In the genomic region with DNA sequence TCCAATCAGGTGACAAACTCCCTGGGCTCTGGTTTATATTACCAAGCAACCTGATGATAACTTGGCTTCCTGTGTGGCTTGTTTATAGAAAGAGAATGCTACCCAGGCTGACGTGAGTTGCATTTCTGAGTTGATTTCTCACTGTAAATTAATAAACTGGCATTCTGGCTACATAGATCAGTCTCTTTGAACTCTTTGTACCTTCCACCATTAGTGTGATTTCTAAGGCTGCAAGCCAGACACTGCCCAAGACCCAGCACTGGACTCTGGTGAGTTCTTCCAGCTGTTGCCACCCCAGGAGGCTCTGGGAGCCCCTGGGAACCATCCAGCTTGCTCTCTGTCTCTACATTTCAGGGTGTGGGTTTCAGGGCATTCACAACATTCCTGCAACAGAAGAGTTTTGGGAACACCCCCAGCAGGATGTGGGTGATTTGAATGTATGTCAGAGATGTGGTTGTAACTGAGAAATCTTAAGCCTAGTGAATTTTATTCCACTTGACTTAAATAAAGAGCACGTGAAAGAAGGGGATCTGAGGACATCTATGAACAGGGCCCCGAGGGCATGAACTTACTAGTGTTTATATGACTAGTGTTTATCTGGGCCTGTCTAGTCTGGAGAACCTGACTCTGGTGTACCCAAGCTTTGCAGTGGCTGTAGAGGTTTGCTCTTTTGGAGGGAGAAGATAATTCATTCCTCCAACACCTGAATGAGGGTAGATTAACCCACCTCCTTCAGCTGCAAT, we compare ENCODE assay signal across 8 cellular contexts. TPM values are rescaled to one million over a fixed set of nuclear protein-coding genes. Genes with fewer than 3 reads are reported as not detected.
DNase-seq lines count a peak whose midpoint lies in the region; ATAC-seq and TF ChIP-seq lines count a peak whose summit lies in the region.

No MANE protein-coding gene starts in this region.

- H3K9ac ChIP-seq in HCT116 (ENCODE audit: low read length) = no peak overlapping the region

- peak; percentile 95 for DNase-seq in AG10803 (ENCODE audit: low read depth)
- DNase-seq in HCT116 (ENCODE audit: low read depth, low spot score) = no peak
- DNase-seq in activated CD8-positive, alpha-beta T cell treated with anti-CD3 and anti-CD28 coated beads, Interleukin-2, amount 10 ng/mL, durations not matched to agents 7 days and 5 days = peak; percentile 35
- peak; percentile 87 for DNase-seq in islet precursor cell
- DNase-seq in HUDEP-2 (lab: John Stamatoyannopoulos, UW; ENCODE audit: unreplicated experiment in 76 of 76) = no peak
- DNase-seq in NCI-H1694 treated with DMSO at 0.1 percent for 48 hours (lab: John Stamatoyannopoulos, UW) = no peak
- no peak for DNase-seq in ascending aorta (ENCODE audit: low spot score in 2 of 2)

- POLR2A ChIA-PET in HCT116 (lab: Charles Lee) = no interaction called here
- POLR2A ChIA-PET in activated CD8-positive, alpha-beta T cell treated with anti-CD3 and anti-CD28 coated beads, Interleukin-2, amount 10 ng/mL, durations not matched to agents 7 days and 5 days (lab: Charles Lee) = no interaction called here

- H3K4me2 ChIP-seq in HCT116 (ENCODE audit: low read length) = peak overlapping the region; percentile 33

- H3K27ac ChIP-seq in HCT116 (ENCODE audit: low read depth, low read length) = no peak overlapping the region
- H3K27ac ChIP-seq in ascending aorta = no peak overlapping the region

- H3K36me3 ChIP-seq in HCT116 (ENCODE audit: control insufficient read depth in 1 of 2, insufficient read depth in 2 of 2, low read length in 2 of 2) = no peaks in the 10 kb centered on the region
- H3K36me3 ChIP-seq in ascending aorta = no peaks in the 10 kb centered on the region

- no peak for TF ChIP-seq RAD21 in HCT116 (IDR thresholded peaks at IDR 0.05; ENCODE audit: low read depth)

- no peaks in the 10 kb centered on the region for H3K79me2 ChIP-seq in HCT116 (ENCODE audit: insufficient read depth, low read length)

- ATAC-seq in HCT116 (no peak), HG02763 (IDR thresholded peaks at IDR 0.05; ENCODE audit: unreplicated experiment) (no peak)
- ATAC-seq in activated CD8-positive, alpha-beta T cell treated with anti-CD3 and anti-CD28 coated beads, Interleukin-2, amount 10 ng/mL, durations not matched to agents 7 days and 5 days = no peak

- no peaks in the 10 kb centered on the region for H3K36me3 Mint-ChIP-seq in activated CD8-positive, alpha-beta T cell treated with anti-CD3 and anti-CD28 coated beads, Interleukin-2, amount 10 ng/mL, durations not matched to agents 7 days and 5 days (ENCODE audit: low read depth)

- H3K9me3 ChIP-seq in HCT116 (ENCODE audit: control insufficient read depth in 1 of 2, insufficient read depth in 1 of 2, low read depth in 1 of 2, low read length in 2 of 2) (no peaks in the 10 kb centered on the region), ascending aorta (no peaks in the 10 kb centered on the region)

- H3K4me3 Mint-ChIP-seq in activated CD8-positive, alpha-beta T cell treated with anti-CD3 and anti-CD28 coated beads, Interleukin-2, amount 10 ng/mL, durations not matched to agents 7 days and 5 days = peak overlapping the region; percentile 30

- H4K20me1 ChIP-seq in HCT116 (ENCODE audit: insufficient read depth) = no peaks in the 10 kb centered on the region

- peak overlapping the region; percentile 60 for H3K27ac Mint-ChIP-seq in activated CD8-positive, alpha-beta T cell treated with anti-CD3 and anti-CD28 coated beads, Interleukin-2, amount 10 ng/mL, durations not matched to agents 7 days and 5 days

- intact Hi-C loops in HCT116 (cut with micrococcal nuclease) (loop anchor here (5.0 kb wide), 1 partner anchor 262 kb away; no protein-coding TSS in a partner anchor), ascending aorta (cut with DNase I) (loop anchor here (5.0 kb wide), 1 partner anchor 227 kb away; no protein-coding TSS in a partner anchor)

- H3K27me3 ChIP-seq in HCT116 (ENCODE audit: insufficient read depth, low read length) (no peaks in the 10 kb centered on the region), ascending aorta (no peaks in the 10 kb centered on the region)

- H3K4me1 ChIP-seq in HCT116 (ENCODE audit: control insufficient read depth in 1 of 2, insufficient read depth in 2 of 2, low read length in 2 of 2) (peaks cover 8 to 35% of the 10 kb centered on the region in 2 experiments), ascending aorta (no peaks in the 10 kb centered on the region)

- peaks cover 9% of the 10 kb centered on the region for H3K27me3 Mint-ChIP-seq in activated CD8-positive, alpha-beta T cell treated with anti-CD3 and anti-CD28 coated beads, Interleukin-2, amount 10 ng/mL, durations not matched to agents 7 days and 5 days (ENCODE audit: low read depth)

- H3K4me1 Mint-ChIP-seq in activated CD8-positive, alpha-beta T cell treated with anti-CD3 and anti-CD28 coated beads, Interleukin-2, amount 10 ng/mL, durations not matched to agents 7 days and 5 days (ENCODE audit: low read depth) = peaks cover 33% of the 10 kb centered on the region

- H2AFZ ChIP-seq in HCT116 (ENCODE audit: low read depth, low read length, poor library complexity, severe bottlenecking) = peak overlapping the region; percentile 36

- BruUV-seq in HCT116 (replicated peaks; lab: Mats Ljungman, UMichigan) = no TSS peak

- CTCF ChIA-PET in HCT116 (lab: Charles Lee) = no interaction called here
- CTCF ChIA-PET in activated CD8-positive, alpha-beta T cell treated with anti-CD3 and anti-CD28 coated beads, Interleukin-2, amount 10 ng/mL, durations not matched to agents 7 days and 5 days (lab: Charles Lee) = interaction anchor here (1.0 kb wide), 1 partner anchor 52 kb away, joined by 4 read pairs; no protein-coding TSS in a partner anchor

- H3K4me3 ChIP-seq in AG10803 (ENCODE audit: low read length) = no peak overlapping the region
- H3K4me3 ChIP-seq in HCT116 (replicated peaks in 1 of 2; ENCODE audit: low read depth in 1 of 2, low read length in 2 of 2) = no peak overlapping the region
- no peak overlapping the region for H3K4me3 ChIP-seq in ascending aorta

- no peaks in the 10 kb centered on the region for H3K9me2 ChIP-seq in HCT116 (ENCODE audit: insufficient read depth)

- no peak for TF ChIP-seq POLR2A in HCT116 (IDR thresholded peaks at IDR 0.05; ENCODE audit: borderline replicate concordance, extremely low read depth, insufficient read depth, insufficient read length)

- H3K9me3 Mint-ChIP-seq in activated CD8-positive, alpha-beta T cell treated with anti-CD3 and anti-CD28 coated beads, Interleukin-2, amount 10 ng/mL, durations not matched to agents 7 days and 5 days (ENCODE audit: insufficient read depth) = no peaks in the 10 kb centered on the region

- TF ChIP-seq CTCF in AG10803 (conservative IDR thresholded peaks at IDR 0.05; ENCODE audit: low read length) = no peak
- no peak for TF ChIP-seq CTCF in HCT116 (IDR thresholded peaks at IDR 0.05 in 2 of 3, conservative IDR thresholded peaks at IDR 0.05 in 1 of 3; ENCODE audit: borderline replicate concordance in 1 of 3, insufficient read depth in 1 of 3, low read depth in 2 of 3, low read length in 2 of 3)
- no peak for TF ChIP-seq CTCF in ascending aorta (IDR thresholded peaks at IDR 0.05)

- RAD21 ChIA-PET in HCT116 (lab: Charles Lee; ENCODE audit: low non-redundant PET in 1 of 2, low total read pairs in 2 of 2, uncharacterized antibody in 2 of 2, unreplicated experiment in 2 of 2) = no interaction called here

TF ChIP-seq in HCT116, 20 proteins besides CTCF, POLR2A, EP300 and RAD21 (continues in another document):
- no peak for TF ChIP-seq ZFX (IDR thresholded peaks at IDR 0.05)
- TF ChIP-seq FOSL1 (IDR thresholded peaks at IDR 0.05; ENCODE audit: low read depth) = no peak
- TF ChIP-seq, protein P1, sequence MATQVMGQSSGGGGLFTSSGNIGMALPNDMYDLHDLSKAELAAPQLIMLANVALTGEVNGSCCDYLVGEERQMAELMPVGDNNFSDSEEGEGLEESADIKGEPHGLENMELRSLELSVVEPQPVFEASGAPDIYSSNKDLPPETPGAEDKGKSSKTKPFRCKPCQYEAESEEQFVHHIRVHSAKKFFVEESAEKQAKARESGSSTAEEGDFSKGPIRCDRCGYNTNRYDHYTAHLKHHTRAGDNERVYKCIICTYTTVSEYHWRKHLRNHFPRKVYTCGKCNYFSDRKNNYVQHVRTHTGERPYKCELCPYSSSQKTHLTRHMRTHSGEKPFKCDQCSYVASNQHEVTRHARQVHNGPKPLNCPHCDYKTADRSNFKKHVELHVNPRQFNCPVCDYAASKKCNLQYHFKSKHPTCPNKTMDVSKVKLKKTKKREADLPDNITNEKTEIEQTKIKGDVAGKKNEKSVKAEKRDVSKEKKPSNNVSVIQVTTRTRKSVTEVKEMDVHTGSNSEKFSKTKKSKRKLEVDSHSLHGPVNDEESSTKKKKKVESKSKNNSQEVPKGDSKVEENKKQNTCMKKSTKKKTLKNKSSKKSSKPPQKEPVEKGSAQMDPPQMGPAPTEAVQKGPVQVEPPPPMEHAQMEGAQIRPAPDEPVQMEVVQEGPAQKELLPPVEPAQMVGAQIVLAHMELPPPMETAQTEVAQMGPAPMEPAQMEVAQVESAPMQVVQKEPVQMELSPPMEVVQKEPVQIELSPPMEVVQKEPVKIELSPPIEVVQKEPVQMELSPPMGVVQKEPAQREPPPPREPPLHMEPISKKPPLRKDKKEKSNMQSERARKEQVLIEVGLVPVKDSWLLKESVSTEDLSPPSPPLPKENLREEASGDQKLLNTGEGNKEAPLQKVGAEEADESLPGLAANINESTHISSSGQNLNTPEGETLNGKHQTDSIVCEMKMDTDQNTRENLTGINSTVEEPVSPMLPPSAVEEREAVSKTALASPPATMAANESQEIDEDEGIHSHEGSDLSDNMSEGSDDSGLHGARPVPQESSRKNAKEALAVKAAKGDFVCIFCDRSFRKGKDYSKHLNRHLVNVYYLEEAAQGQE (IDR thresholded peaks at IDR 0.05; ENCODE audit: low read depth) = no peak
- TF ChIP-seq CEBPB (IDR thresholded peaks at IDR 0.05; ENCODE audit: low read depth) = no peak
- no peak for TF ChIP-seq SP1 (IDR thresholded peaks at IDR 0.05; ENCODE audit: low read depth)
- TF ChIP-seq ELF1 (IDR thresholded peaks at IDR 0.05; ENCODE audit: borderline replicate concordance, low read depth) = no peak

RNA-seq across cellular contexts. Expression of a gene that starts 30.3 kb away (rescaled TPM):
- total RNA-seq in HCT116 (2021; ENCODE audit: unreplicated experiment) = 1.2 TPM
- polyA plus RNA-seq in HCT116 (2012) = 1.1 and 1.2 TPM in 2 replicates
- 1 to 10 TPM; 2.7 to 2.8 TPM for total RNA-seq in activated CD8-positive, alpha-beta T cell treated with anti-CD3 and anti-CD28 coated beads, Interleukin-2, amount 10 ng/mL, durations not matched to agents 7 days and 5 days
- not detected for total RNA-seq in ascending aorta

Comparison
In these comparisons a context has a peak if more than half of its experiments do, and no peak if none do; other contexts are left out.
1. DNase-seq: peak in AG10803 (single experiment), activated CD8-positive, alpha-beta T cell treated with anti-CD3 and anti-CD28 coated beads, Interleukin-2, amount 10 ng/mL, durations not matched to agents 7 days and 5 days (single experiment) and islet precursor cell (single experiment); none in HCT116 (single experiment), HUDEP-2 (0 of 76), NCI-H1694 treated with DMSO at 0.1 percent for 48 hours (single experiment) and ascending aorta (0 of 2).